Comparison of ENCODE assay signal across 19 cellular contexts in the genomic region with DNA sequence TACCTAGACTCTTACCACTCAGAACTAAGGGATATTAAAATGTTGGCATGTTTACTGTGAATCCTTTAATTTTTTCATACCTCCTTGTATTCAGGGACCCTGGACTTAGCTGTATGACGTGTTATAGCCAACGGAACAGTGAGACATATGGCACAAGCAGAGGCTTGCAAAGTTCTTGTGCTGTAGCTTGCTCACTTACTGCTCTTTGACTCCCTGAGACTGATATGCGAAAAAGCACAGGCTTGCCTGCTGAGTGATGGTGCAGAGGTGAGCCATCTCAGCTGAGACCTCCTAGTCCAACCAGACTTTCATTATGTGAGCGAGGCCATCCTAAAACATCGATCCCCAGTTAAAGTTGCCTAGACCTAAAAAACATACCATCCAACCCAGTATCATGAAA.
"Had no signal": no experiment of that assay in that cellular context is flagged by ENCODE, and none has a peak within 500 bp of the region (broad histone marks: within the 10 kb centered on the region; RNA-seq: fewer than 3 reads in every experiment).

No MANE protein-coding gene starts in this region.

- H3K9me3 Mint-ChIP-seq: nephron, type B pancreatic cell had no signal

- H3K27me3 Mint-ChIP-seq: activated T-helper 17 cell treated with anti-CD3 and anti-CD28 coated beads, Interleukin-2, amount 50 U/mL, for 72 hours; effector memory CD8-positive, alpha-beta T cell; memory B cell; type B pancreatic cell had no signal

- H3K36me3 Mint-ChIP-seq: activated naive CD4-positive, alpha-beta T cell treated with anti-CD3 and anti-CD28 coated beads, Interleukin-2, amount 50 U/mL, for 72 hours; memory B cell; type B pancreatic cell had no signal

- DNase-seq: activated CD4-positive, alpha-beta T cell treated with anti-CD3 and anti-CD28 coated beads for 1 hour; activated CD4-positive, alpha-beta T cell treated with anti-CD3 and anti-CD28 coated beads, Interleukin-2, amount 50 U/mL, for 1 hour; activated T-cell treated with anti-CD3 and anti-CD28 coated beads, Interleukin-2, amount 50 U/mL, for 1 hour; brain microvascular endothelial cell; colonic mucosa; dorsolateral prefrontal cortex; effector memory CD8-positive, alpha-beta T cell; esophagus squamous epithelium; head of caudate nucleus; pancreas; right cardiac atrium; stimulated activated CD4-positive, alpha-beta T cell treated with anti-CD3 and anti-CD28 coated beads, Interleukin-4, amount 100 ng/mL, for 24 hours; stimulated activated naive CD4-positive, alpha-beta T cell treated with Interleukin-2 at 50 U/mL for 16 hours had no signal

- H3K4me3 Mint-ChIP-seq: activated T-helper 17 cell treated with anti-CD3 and anti-CD28 coated beads, Interleukin-2, amount 50 U/mL, for 72 hours; effector memory CD8-positive, alpha-beta T cell; memory B cell; nephron; type B pancreatic cell had no signal

- ATAC-seq: activated naive CD4-positive, alpha-beta T cell treated with anti-CD3 and anti-CD28 coated beads, Interleukin-2, amount 50 U/mL, for 72 hours; activated T-helper 17 cell treated with anti-CD3 and anti-CD28 coated beads, Interleukin-2, amount 50 U/mL, for 72 hours; effector memory CD8-positive, alpha-beta T cell; gastroesophageal sphincter; pancreas; right cardiac atrium had no signal

- H3K27ac Mint-ChIP-seq: activated naive CD4-positive, alpha-beta T cell treated with anti-CD3 and anti-CD28 coated beads, Interleukin-2, amount 50 U/mL, for 72 hours; activated T-helper 17 cell treated with anti-CD3 and anti-CD28 coated beads, Interleukin-2, amount 50 U/mL, for 72 hours; effector memory CD8-positive, alpha-beta T cell; memory B cell; nephron; type B pancreatic cell had no signal

- H3K4me1 Mint-ChIP-seq: activated T-helper 17 cell treated with anti-CD3 and anti-CD28 coated beads, Interleukin-2, amount 50 U/mL, for 72 hours; memory B cell had no signal
